8 cellular contexts compared by ENCODE assay signal in the genomic region with DNA sequence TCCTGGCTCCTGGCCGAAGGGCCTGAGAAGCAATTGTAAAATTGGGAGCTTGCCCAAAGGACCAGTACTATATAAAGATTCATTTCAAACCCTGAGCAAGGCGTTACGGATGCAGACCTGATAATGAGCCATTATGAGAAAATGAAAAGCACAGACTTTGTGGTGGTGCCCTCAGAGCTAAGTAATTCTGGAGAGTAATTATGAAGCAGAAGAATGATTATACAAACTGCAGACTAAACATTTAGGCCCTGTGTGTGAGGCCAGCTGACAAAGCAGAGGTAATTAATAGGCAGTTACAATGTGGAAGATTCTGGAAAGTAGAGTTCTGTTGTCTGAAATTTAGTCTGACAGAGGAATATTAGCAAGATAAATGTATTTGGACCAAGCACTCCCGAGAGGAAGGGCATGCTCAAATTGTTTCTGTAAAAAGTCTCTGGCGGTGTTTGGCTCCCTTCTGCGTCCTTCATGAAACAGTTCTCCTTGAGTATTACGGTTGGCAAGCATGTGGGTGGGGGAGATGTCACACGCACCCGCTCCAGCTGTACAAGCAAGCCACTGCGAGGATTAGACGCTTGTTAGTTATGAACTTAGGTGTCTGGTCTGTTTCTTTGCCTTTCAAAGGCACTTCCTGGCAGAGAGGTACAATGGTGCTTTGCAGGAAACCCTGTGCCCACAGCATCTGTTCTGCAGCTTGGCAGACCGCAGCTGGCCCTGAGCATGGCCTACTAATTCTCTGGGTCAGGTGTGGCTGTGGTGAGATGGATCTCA. TPM values are rescaled to one million over a fixed set of nuclear protein-coding genes. Genes with fewer than 3 reads are reported as not detected.
A peak's percentile ranks its signal among the peaks of the same experiment; 100 is the strongest.
DNase-seq lines count a peak whose midpoint lies in the region; ATAC-seq and TF ChIP-seq lines count a peak whose summit lies in the region.

No MANE protein-coding gene starts in this region.

- POLR2A ChIA-PET in AG04450 (lab: Yijun Ruan, JAX): interaction anchor here (0.7 kb wide), 1 partner anchor 28 kb away, joined by 3 read pairs; no protein-coding TSS in a partner anchor

- TF ChIP-seq CTCF in AG04450 (IDR thresholded peaks at IDR 0.05; ENCODE audit: low read depth, low read length): no peak
- TF ChIP-seq CTCF in chondrocyte (IDR thresholded peaks at IDR 0.05): no peak

- peaks cover 59% of the 10 kb centered on the region for H3K4me1 Mint-ChIP-seq in T-helper 17 cell
- peaks cover 48% of the 10 kb centered on the region for H3K4me1 Mint-ChIP-seq in chondrocyte (ENCODE audit: low read depth)

- no peaks in the 10 kb centered on the region for H3K9me3 Mint-ChIP-seq in chondrocyte (ENCODE audit: low read depth)

- no peak overlapping the region for H3K4me3 ChIP-seq in AG04450 (ENCODE audit: low read depth, low read length)

- DNase-seq in AG04450 (ENCODE audit: low read depth, low spot score) (no peak), T-helper 17 cell (peak; percentile 27 to 54 (median 45)), chondrocyte (ENCODE audit: low spot score) (no peak), GM03348 (ENCODE audit: low spot score) (no peak), D341Med (ENCODE audit: low spot score) (no peak), EL (no peak)
- DNase-seq in stimulated activated CD4-positive, alpha-beta T cell treated with anti-CD3 and anti-CD28 coated beads, Interleukin-15, amount 100 ng/mL, for 24 hours: peak; percentile 65

- peak overlapping the region; percentile 96 for H3K27ac Mint-ChIP-seq in T-helper 17 cell
- H3K27ac Mint-ChIP-seq in chondrocyte (ENCODE audit: unreplicated experiment): peak overlapping the region; percentile 39

- CTCF ChIA-PET in AG04450 (lab: Charles Lee): interaction anchor here (3.5 kb wide), 1 partner anchor 252 kb away, joined by 12 read pairs; no protein-coding TSS in a partner anchor

- peaks cover 1% of the 10 kb centered on the region for H3K36me3 Mint-ChIP-seq in T-helper 17 cell (ENCODE audit: low read depth)
- H3K36me3 Mint-ChIP-seq in chondrocyte (ENCODE audit: low read depth): no peaks in the 10 kb centered on the region

- H3K27me3 Mint-ChIP-seq in T-helper 17 cell (no peaks in the 10 kb centered on the region), chondrocyte (ENCODE audit: low read depth) (no peaks in the 10 kb centered on the region)

- H3K4me3 Mint-ChIP-seq in T-helper 17 cell: peak overlapping the region; percentile 80
- no peak overlapping the region for H3K4me3 Mint-ChIP-seq in chondrocyte (ENCODE audit: unreplicated experiment)

- peak overlapping the region; percentile 34 for H3K27ac ChIP-seq in AG04450 (ENCODE audit: low read depth, low read length)

- ATAC-seq in GM21529 (IDR thresholded peaks at IDR 0.05; ENCODE audit: unreplicated experiment): peak; percentile 37
- ATAC-seq in T-helper 17 cell: peak; percentile 92

- H3K9me3 ChIP-seq in AG04450 (ENCODE audit: control insufficient read depth, insufficient read depth, low read length) (no peaks in the 10 kb centered on the region), T-helper 17 cell (ENCODE audit: control insufficient read depth, low read length, poor library complexity, severe bottlenecking) (no peaks in the 10 kb centered on the region)

- no peaks in the 10 kb centered on the region for H3K27me3 ChIP-seq in AG04450 (ENCODE audit: control insufficient read depth, insufficient read depth, low read length)

RNA-seq across cellular contexts. Expression of a gene that starts 45.5 kb away (rescaled TPM):
- polyA plus RNA-seq in AG04450 (2011; rRNA removed): 231 and 245 TPM in 2 replicates
- polyA minus RNA-seq in AG04450 (2011; rRNA and poly(A)+ RNA removed): 236 and 266 TPM in 2 replicates
- total RNA-seq in T-helper 17 cell (10 to 100 TPM; 45.1 to 48.9 TPM), chondrocyte (60.3 to 97.8 TPM (median 91.2 TPM) in 3 replicates)

Comparison
In these comparisons a context has a peak if more than half of its experiments do, and no peak if none do; other contexts are left out.
1. DNase-seq: peak in T-helper 17 cell (3 of 3) and stimulated activated CD4-positive, alpha-beta T cell treated with anti-CD3 and anti-CD28 coated beads, Interleukin-15, amount 100 ng/mL, for 24 hours (single experiment); none in AG04450 (single experiment), chondrocyte (single experiment), GM03348 (single experiment), D341Med (single experiment) and EL (single experiment).